In genomic region chr7:96546426-96546825, GRCh38 we compare ENCODE assay signal across 25 cellular contexts.
"Had no signal": no experiment of that assay in that cellular context is flagged by ENCODE, and none has a peak within 500 bp of the region (broad histone marks: within the 10 kb centered on the region; RNA-seq: fewer than 3 reads in every experiment).

No MANE protein-coding gene starts in this region.

- FAIRE-seq: kidney had no signal

- H3K27ac Mint-ChIP-seq: naive thymus-derived CD8-positive, alpha-beta T cell; nephron progenitor cell; stimulated activated naive CD8-positive, alpha-beta T cell treated with anti-CD3 and anti-CD28 coated beads, Interleukin-15, amount 100 ng/mL, for 72 hours had no signal

- H3K4me1 Mint-ChIP-seq: naive thymus-derived CD8-positive, alpha-beta T cell; nephron progenitor cell; stimulated activated naive CD8-positive, alpha-beta T cell treated with anti-CD3 and anti-CD28 coated beads, Interleukin-15, amount 100 ng/mL, for 72 hours had no signal

- H3K36me3 ChIP-seq: esophagus muscularis mucosa, gastroesophageal sphincter, heart left ventricle, left lung, ovary, right lobe of liver, thyroid gland, vagina had no signal

- DNase-seq: dorsolateral prefrontal cortex; effector CD4-positive, alpha-beta T cell; heart left ventricle; kidney; left lung; naive thymus-derived CD8-positive, alpha-beta T cell; nephron progenitor cell; occipital lobe; ovary; posterior cingulate gyrus; retina; right lobe of liver; stimulated activated CD4-positive, alpha-beta T cell treated with anti-CD3 and anti-CD28 coated beads, Interleukin-12 subunit alpha, Interleukin-12 subunit beta, amount 100 ng/mL, for 4 hours; stimulated activated CD4-positive, alpha-beta T cell treated with anti-CD3 and anti-CD28 coated beads, Interleukin-1b, Interleukin-23, amount 100 ng/mL, for 48 hours; stimulated activated CD4-positive, alpha-beta T cell treated with anti-CD3 and anti-CD28 coated beads, Interleukin-4, amount 100 ng/mL, for 1 hour; stimulated activated CD8-positive, alpha-beta memory T cell treated with anti-CD3 and anti-CD28 coated beads, Interleukin-4, amount 100 ng/mL, for 48 hours; stimulated activated naive CD4-positive, alpha-beta T cell; stimulated activated naive CD8-positive, alpha-beta T cell treated with anti-CD3 and anti-CD28 coated beads, Interleukin-15, amount 100 ng/mL, for 72 hours; thyroid gland had no signal

- H3K27me3 ChIP-seq: dorsolateral prefrontal cortex, esophagus muscularis mucosa, foreskin keratinocyte, gastroesophageal sphincter, heart left ventricle, left lung, ovary, right lobe of liver, thyroid gland, vagina had no signal

- H3K4me3 Mint-ChIP-seq: naive thymus-derived CD8-positive, alpha-beta T cell; nephron progenitor cell; stimulated activated naive CD8-positive, alpha-beta T cell treated with anti-CD3 and anti-CD28 coated beads, Interleukin-15, amount 100 ng/mL, for 72 hours had no signal

- H3K4me3 ChIP-seq: dorsolateral prefrontal cortex, esophagus muscularis mucosa, gastroesophageal sphincter, heart left ventricle, hepatocyte, left lung, ovary, right lobe of liver, smooth muscle cell, thyroid gland, vagina had no signal

- ATAC-seq: foreskin keratinocyte; gastroesophageal sphincter; heart left ventricle; left lung; naive thymus-derived CD8-positive, alpha-beta T cell; right lobe of liver; stimulated activated naive CD8-positive, alpha-beta T cell treated with anti-CD3 and anti-CD28 coated beads, Interleukin-15, amount 100 ng/mL, for 72 hours had no signal

- H3K27ac ChIP-seq: dorsolateral prefrontal cortex, esophagus muscularis mucosa, foreskin keratinocyte, gastroesophageal sphincter, heart left ventricle, hepatocyte, left lung, ovary, right lobe of liver, thyroid gland, vagina had no signal
